ENCODE assay signal across 1 cellular context in the genomic region with DNA sequence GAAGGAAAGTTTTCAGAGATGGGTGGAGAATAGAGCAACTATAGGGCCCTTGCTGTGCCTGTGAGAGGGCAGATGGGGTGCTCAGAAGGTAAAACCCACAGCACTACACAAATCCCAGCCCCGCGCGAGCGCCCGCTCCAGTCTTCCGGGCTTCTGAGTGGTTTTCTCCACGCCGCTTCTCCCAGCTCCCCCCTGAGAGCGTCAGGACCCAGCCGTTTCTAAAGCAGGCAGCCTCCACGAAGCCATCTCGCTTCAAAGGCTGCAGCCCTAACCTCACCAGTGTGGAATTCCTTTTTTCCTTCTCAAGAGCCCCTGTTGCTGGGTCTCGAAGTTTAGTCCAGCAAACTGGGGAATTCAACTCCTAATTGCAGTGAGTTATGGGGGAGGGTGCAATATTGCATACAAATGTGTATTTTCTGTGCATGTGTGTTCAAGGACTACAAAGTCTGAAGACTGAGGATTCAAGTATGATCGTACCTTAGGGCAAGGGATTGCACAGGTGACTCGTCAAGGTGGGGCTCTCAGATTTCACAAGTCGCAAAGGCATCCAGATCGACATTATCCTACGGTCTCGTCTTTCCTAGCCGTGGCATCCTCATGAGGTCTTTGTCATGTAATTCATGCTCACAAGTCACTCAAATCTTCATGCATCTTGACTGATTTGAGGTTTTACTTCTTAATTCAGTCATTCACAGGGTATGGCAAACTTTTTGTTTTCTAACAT.
TF ChIP-seq lines count a peak whose summit lies in the region.

No MANE protein-coding gene starts in this region.

TF ChIP-seq in GM23338, 12 proteins besides CTCF, POLR2A, EP300 and RAD21 (continued from another document):
- no peak for TF ChIP-seq POLR2AphosphoS5 (IDR thresholded peaks at IDR 0.05; ENCODE audit: low read depth)
- TF ChIP-seq, protein P1, sequence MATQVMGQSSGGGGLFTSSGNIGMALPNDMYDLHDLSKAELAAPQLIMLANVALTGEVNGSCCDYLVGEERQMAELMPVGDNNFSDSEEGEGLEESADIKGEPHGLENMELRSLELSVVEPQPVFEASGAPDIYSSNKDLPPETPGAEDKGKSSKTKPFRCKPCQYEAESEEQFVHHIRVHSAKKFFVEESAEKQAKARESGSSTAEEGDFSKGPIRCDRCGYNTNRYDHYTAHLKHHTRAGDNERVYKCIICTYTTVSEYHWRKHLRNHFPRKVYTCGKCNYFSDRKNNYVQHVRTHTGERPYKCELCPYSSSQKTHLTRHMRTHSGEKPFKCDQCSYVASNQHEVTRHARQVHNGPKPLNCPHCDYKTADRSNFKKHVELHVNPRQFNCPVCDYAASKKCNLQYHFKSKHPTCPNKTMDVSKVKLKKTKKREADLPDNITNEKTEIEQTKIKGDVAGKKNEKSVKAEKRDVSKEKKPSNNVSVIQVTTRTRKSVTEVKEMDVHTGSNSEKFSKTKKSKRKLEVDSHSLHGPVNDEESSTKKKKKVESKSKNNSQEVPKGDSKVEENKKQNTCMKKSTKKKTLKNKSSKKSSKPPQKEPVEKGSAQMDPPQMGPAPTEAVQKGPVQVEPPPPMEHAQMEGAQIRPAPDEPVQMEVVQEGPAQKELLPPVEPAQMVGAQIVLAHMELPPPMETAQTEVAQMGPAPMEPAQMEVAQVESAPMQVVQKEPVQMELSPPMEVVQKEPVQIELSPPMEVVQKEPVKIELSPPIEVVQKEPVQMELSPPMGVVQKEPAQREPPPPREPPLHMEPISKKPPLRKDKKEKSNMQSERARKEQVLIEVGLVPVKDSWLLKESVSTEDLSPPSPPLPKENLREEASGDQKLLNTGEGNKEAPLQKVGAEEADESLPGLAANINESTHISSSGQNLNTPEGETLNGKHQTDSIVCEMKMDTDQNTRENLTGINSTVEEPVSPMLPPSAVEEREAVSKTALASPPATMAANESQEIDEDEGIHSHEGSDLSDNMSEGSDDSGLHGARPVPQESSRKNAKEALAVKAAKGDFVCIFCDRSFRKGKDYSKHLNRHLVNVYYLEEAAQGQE (IDR thresholded peaks at IDR 0.05; ENCODE audit: unreplicated experiment), result no peak
